Comparison of ENCODE assay signal across 1 cellular context in the genomic region with DNA sequence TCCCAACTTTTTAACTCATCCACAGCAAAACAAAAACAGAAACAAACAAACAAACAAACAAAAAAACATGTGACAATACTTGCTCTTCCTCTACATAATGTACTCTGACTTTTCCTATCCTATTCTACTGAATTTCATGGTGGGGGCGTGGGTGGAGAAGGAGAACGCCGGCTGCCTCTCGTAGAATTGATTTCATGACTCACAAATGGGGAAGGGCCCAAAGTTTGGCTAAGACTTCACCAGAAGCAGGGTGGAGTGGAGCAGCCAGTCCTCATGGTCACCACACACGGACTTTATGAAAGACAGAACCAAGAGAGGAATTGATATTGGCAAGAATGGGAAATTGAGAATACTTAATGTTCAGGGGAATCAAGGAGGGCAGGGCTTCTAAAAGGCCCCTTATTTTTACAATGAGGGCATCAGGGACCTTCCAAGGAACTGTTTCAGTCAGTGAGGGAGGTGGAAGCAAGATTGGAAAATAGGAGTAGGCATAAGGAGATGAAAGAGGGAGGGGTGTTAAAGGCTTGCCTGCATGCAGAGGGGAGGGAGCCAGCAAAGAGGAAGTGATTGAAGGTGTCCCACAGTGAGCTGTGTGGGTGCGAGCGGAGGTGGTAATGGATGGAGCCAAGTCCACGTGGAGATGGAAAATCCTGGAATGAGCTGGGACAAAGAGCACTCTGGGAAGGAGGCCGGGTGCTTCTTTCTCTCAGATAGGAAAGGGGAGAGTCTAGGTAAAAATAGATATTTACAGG.
TF ChIP-seq lines count a peak whose summit lies in the region.

No MANE protein-coding gene starts in this region.

TF ChIP-seq in WTC11, 78 proteins besides CTCF, POLR2A, EP300 and RAD21:
- TF ChIP-seq E2F5 (CRISPR knock-in tag; IDR thresholded peaks at IDR 0.05) (no peak), ZMAT4 (CRISPR knock-in tag; IDR thresholded peaks at IDR 0.05) (no peak), ZNF263 (CRISPR knock-in tag; IDR thresholded peaks at IDR 0.05; ENCODE audit: low read depth) (no peak), NR1H2 (CRISPR knock-in tag; IDR thresholded peaks at IDR 0.05) (no peak), PRRX2 (CRISPR knock-in tag; IDR thresholded peaks at IDR 0.05) (no peak), FOXP1 (CRISPR knock-in tag; IDR thresholded peaks at IDR 0.05; ENCODE audit: borderline replicate concordance) (no peak), ZNF219 (CRISPR knock-in tag; IDR thresholded peaks at IDR 0.05; ENCODE audit: borderline replicate concordance) (no peak), ZNF671 (CRISPR knock-in tag; IDR thresholded peaks at IDR 0.05) (no peak), NR3C1 (CRISPR knock-in tag; conservative IDR thresholded peaks at IDR 0.05; ENCODE audit: low read depth) (no peak), GABPB1 (CRISPR knock-in tag; IDR thresholded peaks at IDR 0.05) (no peak), TCF7 (CRISPR knock-in tag; IDR thresholded peaks at IDR 0.05; ENCODE audit: low read depth) (no peak), ZNF423 (CRISPR knock-in tag; IDR thresholded peaks at IDR 0.05) (no peak), ZNF532 (CRISPR knock-in tag; IDR thresholded peaks at IDR 0.05; ENCODE audit: borderline replicate concordance) (no peak), ATF3 (CRISPR knock-in tag; conservative IDR thresholded peaks at IDR 0.05) (no peak), ZNF416 (CRISPR knock-in tag; IDR thresholded peaks at IDR 0.05) (no peak)
- TF ChIP-seq, protein P1, sequence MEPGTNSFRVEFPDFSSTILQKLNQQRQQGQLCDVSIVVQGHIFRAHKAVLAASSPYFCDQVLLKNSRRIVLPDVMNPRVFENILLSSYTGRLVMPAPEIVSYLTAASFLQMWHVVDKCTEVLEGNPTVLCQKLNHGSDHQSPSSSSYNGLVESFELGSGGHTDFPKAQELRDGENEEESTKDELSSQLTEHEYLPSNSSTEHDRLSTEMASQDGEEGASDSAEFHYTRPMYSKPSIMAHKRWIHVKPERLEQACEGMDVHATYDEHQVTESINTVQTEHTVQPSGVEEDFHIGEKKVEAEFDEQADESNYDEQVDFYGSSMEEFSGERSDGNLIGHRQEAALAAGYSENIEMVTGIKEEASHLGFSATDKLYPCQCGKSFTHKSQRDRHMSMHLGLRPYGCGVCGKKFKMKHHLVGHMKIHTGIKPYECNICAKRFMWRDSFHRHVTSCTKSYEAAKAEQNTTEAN (CRISPR knock-in tag; IDR thresholded peaks at IDR 0.05) = no peak
